1 cellular context compared by ENCODE assay signal in the genomic region with DNA sequence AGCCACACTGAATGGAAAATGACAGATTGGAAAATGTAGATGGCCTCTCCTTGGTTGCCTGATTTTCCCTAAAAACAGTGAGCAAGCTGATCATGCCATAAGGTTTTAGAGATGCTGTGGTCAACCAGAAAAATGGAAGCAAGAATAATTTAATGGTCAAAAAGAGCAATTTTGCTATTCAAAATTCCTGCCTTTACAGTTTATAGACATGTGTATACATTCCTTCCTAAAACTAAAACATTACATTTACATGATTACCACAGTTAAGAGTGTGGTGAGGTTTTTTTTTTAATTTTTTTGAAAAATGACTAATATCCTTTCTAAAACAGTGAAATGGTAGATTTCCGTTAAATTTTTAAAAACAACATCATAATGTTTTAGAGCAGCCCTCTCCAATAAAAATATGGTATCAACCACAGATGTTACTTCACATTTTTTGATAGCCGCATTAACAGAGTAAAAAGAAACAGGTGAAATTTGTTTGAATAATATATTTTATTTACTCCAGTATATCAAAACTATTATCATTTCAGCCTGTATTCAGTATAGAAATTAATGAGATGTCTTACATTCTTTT.
TF ChIP-seq lines count a peak whose summit lies in the region.

No MANE protein-coding gene starts in this region.

TF ChIP-seq in WTC11, 78 proteins besides CTCF, POLR2A, EP300 and RAD21 (continued from another document):
- TF ChIP-seq, protein P1, sequence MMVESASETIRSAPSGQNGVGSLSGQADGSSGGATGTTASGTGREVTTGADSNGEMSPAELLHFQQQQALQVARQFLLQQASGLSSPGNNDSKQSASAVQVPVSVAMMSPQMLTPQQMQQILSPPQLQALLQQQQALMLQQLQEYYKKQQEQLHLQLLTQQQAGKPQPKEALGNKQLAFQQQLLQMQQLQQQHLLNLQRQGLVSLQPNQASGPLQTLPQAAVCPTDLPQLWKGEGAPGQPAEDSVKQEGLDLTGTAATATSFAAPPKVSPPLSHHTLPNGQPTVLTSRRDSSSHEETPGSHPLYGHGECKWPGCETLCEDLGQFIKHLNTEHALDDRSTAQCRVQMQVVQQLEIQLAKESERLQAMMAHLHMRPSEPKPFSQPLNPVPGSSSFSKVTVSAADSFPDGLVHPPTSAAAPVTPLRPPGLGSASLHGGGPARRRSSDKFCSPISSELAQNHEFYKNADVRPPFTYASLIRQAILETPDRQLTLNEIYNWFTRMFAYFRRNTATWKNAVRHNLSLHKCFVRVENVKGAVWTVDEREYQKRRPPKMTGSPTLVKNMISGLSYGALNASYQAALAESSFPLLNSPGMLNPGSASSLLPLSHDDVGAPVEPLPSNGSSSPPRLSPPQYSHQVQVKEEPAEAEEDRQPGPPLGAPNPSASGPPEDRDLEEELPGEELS (CRISPR knock-in tag; IDR thresholded peaks at IDR 0.05), result no peak
- TF ChIP-seq, protein P2, sequence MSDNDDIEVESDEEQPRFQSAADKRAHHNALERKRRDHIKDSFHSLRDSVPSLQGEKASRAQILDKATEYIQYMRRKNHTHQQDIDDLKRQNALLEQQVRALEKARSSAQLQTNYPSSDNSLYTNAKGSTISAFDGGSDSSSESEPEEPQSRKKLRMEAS (CRISPR knock-in tag; IDR thresholded peaks at IDR 0.05), result no peak
- TF ChIP-seq SP1 (CRISPR knock-in tag; conservative IDR thresholded peaks at IDR 0.05) (no peak), CBFB (CRISPR knock-in tag; IDR thresholded peaks at IDR 0.05; ENCODE audit: low read depth) (no peak), ETV6 (CRISPR knock-in tag; IDR thresholded peaks at IDR 0.05) (no peak), SMAD4 (CRISPR knock-in tag; IDR thresholded peaks at IDR 0.05) (no peak)
- TF ChIP-seq, protein P3, sequence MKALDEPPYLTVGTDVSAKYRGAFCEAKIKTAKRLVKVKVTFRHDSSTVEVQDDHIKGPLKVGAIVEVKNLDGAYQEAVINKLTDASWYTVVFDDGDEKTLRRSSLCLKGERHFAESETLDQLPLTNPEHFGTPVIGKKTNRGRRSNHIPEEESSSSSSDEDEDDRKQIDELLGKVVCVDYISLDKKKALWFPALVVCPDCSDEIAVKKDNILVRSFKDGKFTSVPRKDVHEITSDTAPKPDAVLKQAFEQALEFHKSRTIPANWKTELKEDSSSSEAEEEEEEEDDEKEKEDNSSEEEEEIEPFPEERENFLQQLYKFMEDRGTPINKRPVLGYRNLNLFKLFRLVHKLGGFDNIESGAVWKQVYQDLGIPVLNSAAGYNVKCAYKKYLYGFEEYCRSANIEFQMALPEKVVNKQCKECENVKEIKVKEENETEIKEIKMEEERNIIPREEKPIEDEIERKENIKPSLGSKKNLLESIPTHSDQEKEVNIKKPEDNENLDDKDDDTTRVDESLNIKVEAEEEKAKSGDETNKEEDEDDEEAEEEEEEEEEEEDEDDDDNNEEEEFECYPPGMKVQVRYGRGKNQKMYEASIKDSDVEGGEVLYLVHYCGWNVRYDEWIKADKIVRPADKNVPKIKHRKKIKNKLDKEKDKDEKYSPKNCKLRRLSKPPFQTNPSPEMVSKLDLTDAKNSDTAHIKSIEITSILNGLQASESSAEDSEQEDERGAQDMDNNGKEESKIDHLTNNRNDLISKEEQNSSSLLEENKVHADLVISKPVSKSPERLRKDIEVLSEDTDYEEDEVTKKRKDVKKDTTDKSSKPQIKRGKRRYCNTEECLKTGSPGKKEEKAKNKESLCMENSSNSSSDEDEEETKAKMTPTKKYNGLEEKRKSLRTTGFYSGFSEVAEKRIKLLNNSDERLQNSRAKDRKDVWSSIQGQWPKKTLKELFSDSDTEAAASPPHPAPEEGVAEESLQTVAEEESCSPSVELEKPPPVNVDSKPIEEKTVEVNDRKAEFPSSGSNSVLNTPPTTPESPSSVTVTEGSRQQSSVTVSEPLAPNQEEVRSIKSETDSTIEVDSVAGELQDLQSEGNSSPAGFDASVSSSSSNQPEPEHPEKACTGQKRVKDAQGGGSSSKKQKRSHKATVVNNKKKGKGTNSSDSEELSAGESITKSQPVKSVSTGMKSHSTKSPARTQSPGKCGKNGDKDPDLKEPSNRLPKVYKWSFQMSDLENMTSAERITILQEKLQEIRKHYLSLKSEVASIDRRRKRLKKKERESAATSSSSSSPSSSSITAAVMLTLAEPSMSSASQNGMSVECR (CRISPR knock-in tag; IDR thresholded peaks at IDR 0.05; ENCODE audit: borderline replicate concordance), result no peak
